8 cellular contexts compared by ENCODE assay signal in the genomic region with DNA sequence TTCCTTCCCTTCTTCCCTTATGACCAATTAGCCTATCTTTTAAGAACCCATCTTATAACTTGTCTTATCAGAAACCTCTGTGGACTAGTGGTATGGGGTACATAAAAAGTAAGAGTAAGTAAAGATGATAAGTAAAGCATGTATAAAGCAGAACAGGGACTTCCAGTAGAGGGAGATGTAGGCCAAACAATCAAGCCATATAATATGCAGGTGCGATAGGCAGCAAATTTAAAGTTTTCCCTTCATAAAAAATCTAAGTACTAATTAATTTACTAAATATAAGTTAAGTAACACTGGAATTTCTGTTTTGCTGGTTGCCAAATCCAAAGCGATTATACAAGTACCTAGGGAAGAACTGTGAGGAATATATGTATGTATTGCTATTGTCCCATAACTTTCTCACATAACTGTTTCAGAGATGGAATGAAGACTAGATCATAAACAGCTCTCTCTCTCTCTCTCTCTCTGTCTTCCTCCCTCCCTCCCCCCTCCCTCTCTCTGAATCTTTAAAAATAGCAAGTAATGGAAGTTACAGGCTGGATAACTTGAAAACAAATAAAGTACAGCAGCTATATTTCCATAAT. TPM values are rescaled to one million over a fixed set of nuclear protein-coding genes. Genes with fewer than 3 reads are reported as not detected.
A peak's percentile ranks its signal among the peaks of the same experiment; 100 is the strongest.
DNase-seq lines count a peak whose midpoint lies in the region; TF ChIP-seq lines count a peak whose summit lies in the region.

No MANE protein-coding gene starts in this region.

- peak; percentile 7 for DNase-seq in EL
- DNase-seq in HFF-Myc (ENCODE audit: extremely low read depth, low read depth) = peak; percentile 16
- peak; percentile 10 for DNase-seq in OCI-LY7 (ENCODE audit: low spot score)
- peak; percentile 17 for DNase-seq in fibroblast of the conjunctiva (ENCODE audit: low read depth)
- DNase-seq in stimulated activated CD4-positive, alpha-beta T cell treated with anti-CD3 and anti-CD28 coated beads, Interleukin-2, amount 100 ng/mL, for 24 hours = no peak
- DNase-seq in NCI-H2196 treated with DMSO at 0.1 percent for 48 hours (lab: John Stamatoyannopoulos, UW; ENCODE audit: unreplicated experiment) = no peak
- DNase-seq in AG08396 (ENCODE audit: low spot score) = no peak
- DNase-seq in NCI-H226 = no peak

- no peaks in the 10 kb centered on the region for H3K79me2 ChIP-seq in OCI-LY7 (ENCODE audit: insufficient read depth, low read depth, low read length)

- no peaks in the 10 kb centered on the region for H3K9me3 ChIP-seq in OCI-LY7 (ENCODE audit: low read length)

- no peaks in the 10 kb centered on the region for H3K36me3 ChIP-seq in OCI-LY7 (ENCODE audit: insufficient read depth, low read length)

- H3K4me1 ChIP-seq in OCI-LY7 (ENCODE audit: insufficient read depth, low read length, poor library complexity, severe bottlenecking) = no peaks in the 10 kb centered on the region

- H3K4me2 ChIP-seq in OCI-LY7 (ENCODE audit: low read length) = no peak overlapping the region

- POLR2A ChIA-PET in OCI-LY7 (lab: Charles Lee) = interaction anchor here (0.7 kb wide), 1 partner anchor 38 kb away, joined by 3 read pairs; no protein-coding TSS in a partner anchor

- no peaks in the 10 kb centered on the region for H3K9me2 ChIP-seq in OCI-LY7 (ENCODE audit: insufficient read depth, low read length)

- no peak overlapping the region for H2AFZ ChIP-seq in OCI-LY7 (ENCODE audit: low read length)

- BruUV-seq in OCI-LY7 (replicated peaks; lab: Mats Ljungman, UMichigan) = no TSS peak

- H3K4me3 ChIP-seq in HFF-Myc (replicated peaks; ENCODE audit: low read depth, low read length) (no peak overlapping the region), OCI-LY7 (ENCODE audit: low read depth, low read length, poor library complexity, severe bottlenecking) (no peak overlapping the region)

- CTCF ChIA-PET in OCI-LY7 (lab: Charles Lee; ENCODE audit: unreplicated experiment) = no interaction called here

- H4K20me1 ChIP-seq in OCI-LY7 (ENCODE audit: insufficient read depth, low read length) = no peaks in the 10 kb centered on the region

- H3K27ac ChIP-seq in OCI-LY7 (ENCODE audit: low read depth, low read length, poor library complexity, severe bottlenecking) = no peak overlapping the region

- intact Hi-C loops in OCI-LY7 (cut with micrococcal nuclease; ENCODE audit: unreplicated experiment) = no loop called here

- peak; percentile 36 for TF ChIP-seq CTCF in HFF-Myc (IDR thresholded peaks at IDR 0.05; ENCODE audit: low read depth, low read length, missing control alignments)
- peak; percentile 70 for TF ChIP-seq CTCF in OCI-LY7 (conservative IDR thresholded peaks at IDR 0.05; ENCODE audit: low read length)

RNA-seq across cellular contexts. Expression of a gene that starts 25.7 kb away (rescaled TPM):
- total RNA-seq in OCI-LY7 (2014; rRNA removed; shearing (Covaris generic)) = 8.0 and 13.1 TPM in 2 replicates
- 9.6 and 12.5 TPM in 2 replicates for total RNA-seq in OCI-LY7 (2022)

RNA-seq across cellular contexts. Expression of a gene that starts 25.8 kb away (rescaled TPM):
- total RNA-seq in OCI-LY7 (2014; rRNA removed; shearing (Covaris generic)) = 49.0 and 55.0 TPM in 2 replicates
- 71.4 and 76.0 TPM in 2 replicates for total RNA-seq in OCI-LY7 (2022)

Comparison
In these comparisons a context has a peak if more than half of its experiments do, and no peak if none do; other contexts are left out.
1. DNase-seq: peak in EL (single experiment), HFF-Myc (single experiment), OCI-LY7 (single experiment) and fibroblast of the conjunctiva (single experiment); none in stimulated activated CD4-positive, alpha-beta T cell treated with anti-CD3 and anti-CD28 coated beads, Interleukin-2, amount 100 ng/mL, for 24 hours (0 of 2), NCI-H2196 treated with DMSO at 0.1 percent for 48 hours (single experiment), AG08396 (single experiment) and NCI-H226 (single experiment).